ENCODE assay signal across 26 cellular contexts in genomic region chr13:50645092-50645491, GRCh38.
A peak's percentile ranks its signal among the peaks of the same experiment; 100 is the strongest.
DNase-seq lines count a peak whose midpoint lies in the region; FAIRE-seq and TF ChIP-seq lines count a peak whose summit lies in the region.
"Had no signal": no experiment of that assay in that cellular context is flagged by ENCODE, and none has a peak within 500 bp of the region (broad histone marks: within the 10 kb centered on the region; RNA-seq: fewer than 3 reads in every experiment).

No MANE protein-coding gene starts in this region.

- peak; percentile 79 for FAIRE-seq in keratinocyte (lab: Jason Lieb, UNC)
- FAIRE-seq: colon, endometrium, GM19239, kidney had no signal

- H3K9me1 ChIP-seq in keratinocyte (ENCODE audit: control insufficient read depth, extremely low read depth, insufficient read depth, low read length): no peaks in the 10 kb centered on the region

- no peaks in the 10 kb centered on the region for H3K27me3 ChIP-seq in brain microvascular endothelial cell (replicated peaks)
- no peaks in the 10 kb centered on the region for H3K27me3 ChIP-seq in keratinocyte (ENCODE audit: control insufficient read depth, extremely low read depth, insufficient read depth, low read length)
- H3K27me3 ChIP-seq: upper lobe of left lung had no signal

- no peaks in the 10 kb centered on the region for H3K9me3 ChIP-seq in keratinocyte (ENCODE audit: control insufficient read depth, low read depth, low read length)
- H3K9me3 ChIP-seq: upper lobe of left lung had no signal

- no peaks in the 10 kb centered on the region for H4K20me1 ChIP-seq in keratinocyte (ENCODE audit: control insufficient read depth, extremely low read depth, insufficient read depth, low read length)

- DNase-seq in AG04449 (ENCODE audit: low read depth, low spot score) (peak; percentile 70), NCI-H226 (peak; percentile 21), brain microvascular endothelial cell (peak; percentile 86), keratinocyte (ENCODE audit: low read depth, low spot score) (peak; percentile 26), T-helper 2 cell (no peak), NCI-H2171 (lab: John Stamatoyannopoulos, UW) (no peak), medulla oblongata (ENCODE audit: extremely low spot score) (no peak), NCI-H2029 treated with DMSO at 0.1 percent for 48 hours (lab: John Stamatoyannopoulos, UW) (no peak)
- DNase-seq: activated CD4-positive, alpha-beta T cell treated with anti-CD3 and anti-CD28 coated beads, Interleukin-2, amount 50 U/mL, for 48 hours; activated gamma-delta T cell; anterior cingulate cortex; foreskin melanocyte; GDM1; hypothalamus; kidney; MV-4-11; naive thymus-derived CD8-positive, alpha-beta T cell; NCI-H1930; NCI-H510A treated with DMSO at 0.1 percent for 48 hours; stimulated activated CD4-positive, alpha-beta T cell treated with anti-CD3 and anti-CD28 coated beads, Interleukin-1b, Interleukin-23, amount 100 ng/mL, for 48 hours; T-cell; upper lobe of left lung had no signal

- POLR2A ChIA-PET in AG04449 (lab: Yijun Ruan, JAX): no interaction called here

- H3K79me2 ChIP-seq in keratinocyte (ENCODE audit: control insufficient read depth, insufficient read depth, low read length): no peaks in the 10 kb centered on the region

- dilution Hi-C loops in keratinocyte (cut with MboI; ENCODE audit: extremely low pct_ligation_motif_present, low sequenced_read_pairs): no loop called here

- H3K27ac ChIP-seq in brain microvascular endothelial cell (peak overlapping the region; percentile 77), keratinocyte (ENCODE audit: control insufficient read depth, insufficient read depth, low read length) (peak overlapping the region; percentile 48)
- H3K27ac ChIP-seq: HL-60, upper lobe of left lung had no signal

- CTCF ChIA-PET in AG04449 (lab: Yijun Ruan, JAX): no interaction called here

- in situ Hi-C loops in brain microvascular endothelial cell (cut with HindIII; ENCODE audit: low pct_ligation_motif_present, low sequenced_read_pairs): no loop called here

- H3K4me1 ChIP-seq in keratinocyte (ENCODE audit: control insufficient read depth, extremely low read depth, insufficient read depth, low read length): peaks cover 22% of the 10 kb centered on the region
- H3K4me1 ChIP-seq: upper lobe of left lung had no signal

- H3K4me3 ChIP-seq in AG04449 (ENCODE audit: low read depth, low read length) (no peak overlapping the region), brain microvascular endothelial cell (ENCODE audit: low read depth, low read length) (no peak overlapping the region), keratinocyte (ENCODE audit: control insufficient read depth in 2 of 3, extremely low read depth in 1 of 3, insufficient read depth in 2 of 3, low read depth in 1 of 3, low read length in 3 of 3) (peak overlapping the region in 2 of 3 experiments; percentile 1 to 43)
- H3K4me3 ChIP-seq: upper lobe of left lung had no signal

- H3K4me2 ChIP-seq in keratinocyte (ENCODE audit: control insufficient read depth, extremely low read depth, insufficient read depth, low read depth, low read length): peak overlapping the region; percentile 62

- no peak for TF ChIP-seq CTCF in AG04449 (IDR thresholded peaks at IDR 0.05; ENCODE audit: insufficient read depth, low read length, missing control alignments)
- TF ChIP-seq CTCF in brain microvascular endothelial cell (IDR thresholded peaks at IDR 0.05; ENCODE audit: low read depth, low read length, missing control alignments): no peak
- no peak for TF ChIP-seq CTCF in keratinocyte (optimal IDR thresholded peaks at IDR 0.05 in 1 of 3, IDR thresholded peaks at IDR 0.05 in 1 of 3, conservative IDR thresholded peaks at IDR 0.05 in 1 of 3; ENCODE audit: extremely low read depth in 1 of 3, insufficient read depth in 2 of 3, low read length in 3 of 3)

- H3K36me3 ChIP-seq in brain microvascular endothelial cell (replicated peaks) (no peaks in the 10 kb centered on the region), keratinocyte (ENCODE audit: control insufficient read depth in 2 of 2, extremely low read depth in 1 of 2, insufficient read depth in 2 of 2, low read length in 2 of 2) (no peaks in the 10 kb centered on the region)
- H3K36me3 ChIP-seq: upper lobe of left lung had no signal

- no peak overlapping the region for H3K9ac ChIP-seq in keratinocyte (ENCODE audit: control insufficient read depth, extremely low read depth, insufficient read depth, low read length)

- H2AFZ ChIP-seq in keratinocyte (ENCODE audit: control insufficient read depth, low read length): no peak overlapping the region

Comparison
In these comparisons a context has a peak if more than half of its experiments do, and no peak if none do; other contexts are left out.
1. DNase-seq: peak in AG04449 (single experiment), NCI-H226 (single experiment), brain microvascular endothelial cell (single experiment) and keratinocyte (single experiment); none in T-helper 2 cell (0 of 5), NCI-H2171 (single experiment), medulla oblongata (single experiment) and NCI-H2029 treated with DMSO at 0.1 percent for 48 hours (single experiment).
2. H3K4me3 ChIP-seq: peak in keratinocyte (2 of 3); none in AG04449 (single experiment) and brain microvascular endothelial cell (single experiment).